In the genomic region with DNA sequence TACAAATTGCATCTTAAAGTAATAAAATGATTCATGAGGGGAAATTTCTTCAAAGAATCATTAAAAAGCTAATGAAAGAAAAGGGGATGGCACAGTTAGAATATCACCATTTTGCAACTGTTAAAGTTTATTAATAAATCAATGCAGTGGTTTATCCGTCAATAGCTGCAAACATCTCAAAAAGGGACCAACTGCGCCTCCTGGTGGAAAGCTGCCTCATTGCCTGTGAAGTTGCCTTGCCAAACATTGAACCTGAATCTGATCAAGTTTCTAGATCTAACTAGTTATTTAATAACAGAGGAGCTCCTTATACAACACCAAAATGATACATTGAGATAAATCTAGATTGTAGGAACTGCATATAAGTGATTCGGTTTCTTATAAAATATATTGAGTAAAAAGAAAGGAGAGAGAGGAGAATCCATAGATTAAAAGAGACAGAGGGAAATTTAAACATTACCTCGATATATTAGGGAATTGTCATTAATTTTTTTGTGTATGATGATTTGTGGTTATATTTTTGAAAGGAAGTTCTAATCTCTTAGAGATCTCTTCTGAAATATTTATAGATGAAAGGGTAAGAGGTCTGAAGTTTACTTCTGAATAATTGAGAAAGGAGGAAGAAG, we compare ENCODE assay signal across 8 cellular contexts. TPM values are rescaled to one million over a fixed set of nuclear protein-coding genes. Genes with fewer than 3 reads are reported as not detected.
A peak's percentile ranks its signal among the peaks of the same experiment; 100 is the strongest.
DNase-seq lines count a peak whose midpoint lies in the region; ATAC-seq and TF ChIP-seq lines count a peak whose summit lies in the region.

No MANE protein-coding gene starts in this region.

- no peak overlapping the region for H2AFZ ChIP-seq in osteoblast (ENCODE audit: low read length)

- H3K9me3 Mint-ChIP-seq in activated T-helper 1 cell treated with anti-CD3 and anti-CD28 coated beads, Interleukin-12 subunit alpha, Interleukin-12 subunit beta, Interleukin-2, Interleukin-4 antibody, amounts not matched to agents 30 ng/mL and 10 ng/mL and 1 ng/mL, durations not matched to agents 14 hours and 24 hours and 36 hours = no peaks in the 10 kb centered on the region

- CTCF ChIA-PET in Panc1 (lab: Charles Lee) = interaction anchor here (0.5 to 3.8 kb wide), 12 partner anchors 10 to 389 kb away, joined by 3 to 90 read pairs (median 3); no protein-coding TSS in a partner anchor

- peak; percentile 59; the same call in 1 of the 2 replicates for ATAC-seq in Panc1
- ATAC-seq in GM21367 (IDR thresholded peaks at IDR 0.05; ENCODE audit: unreplicated experiment) = no peak

- H4K20me1 ChIP-seq in osteoblast (ENCODE audit: insufficient read depth, low read length) = no peaks in the 10 kb centered on the region

- no TSS peak for BruUV-seq in Panc1 (replicated peaks; lab: Mats Ljungman, UMichigan)

- intact Hi-C loops in Panc1 (cut with micrococcal nuclease; ENCODE audit: unreplicated experiment) (loop anchor here (1.0 to 10.0 kb wide), 3 partner anchors 65 to 202 kb away; no protein-coding TSS in a partner anchor), thyroid gland (cut with DNase I) (loop anchor here (5.0 kb wide), 2 partner anchors 53 to 387 kb away; a partner anchor contains a TSS)
- intact Hi-C loops in activated T-helper 1 cell treated with anti-CD3 and anti-CD28 coated beads, Interleukin-12 subunit alpha, Interleukin-12 subunit beta, Interleukin-2, Interleukin-4 antibody, amounts not matched to agents 30 ng/mL and 10 ng/mL and 1 ng/mL, durations not matched to agents 14 hours and 24 hours and 36 hours (cut with micrococcal nuclease) = loop anchor here (1.0 kb wide), 1 partner anchor 201 kb away; no protein-coding TSS in a partner anchor

- TF ChIP-seq POLR2A in thyroid gland (IDR thresholded peaks at IDR 0.05) = no peak

- peak in 1 of 2 experiments; percentile 56 for DNase-seq in HL-60 (ENCODE audit: low read depth in 1 of 2, low spot score in 1 of 2)
- DNase-seq in Panc1 (ENCODE audit: low read depth, low spot score) = no peak
- DNase-seq in activated T-helper 1 cell treated with anti-CD3 and anti-CD28 coated beads, Interleukin-12 subunit alpha, Interleukin-12 subunit beta, Interleukin-2, Interleukin-4 antibody, amounts not matched to agents 30 ng/mL and 10 ng/mL and 1 ng/mL, durations not matched to agents 14 hours and 24 hours and 36 hours (ENCODE audit: low spot score) = peak; percentile 53
- peak; percentile 22 for DNase-seq in fibroblast of the conjunctiva (ENCODE audit: low read depth)
- DNase-seq in osteoblast (ENCODE audit: insufficient read length, low spot score, missing footprints) = no peak
- DNase-seq in thyroid gland = peak; percentile 62 to 69

- no peak overlapping the region for H3K4me3 Mint-ChIP-seq in activated T-helper 1 cell treated with anti-CD3 and anti-CD28 coated beads, Interleukin-12 subunit alpha, Interleukin-12 subunit beta, Interleukin-2, Interleukin-4 antibody, amounts not matched to agents 30 ng/mL and 10 ng/mL and 1 ng/mL, durations not matched to agents 14 hours and 24 hours and 36 hours

- H3K36me3 Mint-ChIP-seq in activated T-helper 1 cell treated with anti-CD3 and anti-CD28 coated beads, Interleukin-12 subunit alpha, Interleukin-12 subunit beta, Interleukin-2, Interleukin-4 antibody, amounts not matched to agents 30 ng/mL and 10 ng/mL and 1 ng/mL, durations not matched to agents 14 hours and 24 hours and 36 hours (ENCODE audit: low read depth) = no peaks in the 10 kb centered on the region

- H3K4me1 Mint-ChIP-seq in activated T-helper 1 cell treated with anti-CD3 and anti-CD28 coated beads, Interleukin-12 subunit alpha, Interleukin-12 subunit beta, Interleukin-2, Interleukin-4 antibody, amounts not matched to agents 30 ng/mL and 10 ng/mL and 1 ng/mL, durations not matched to agents 14 hours and 24 hours and 36 hours (ENCODE audit: low read depth) = no peaks in the 10 kb centered on the region

- H3K79me2 ChIP-seq in osteoblast (ENCODE audit: insufficient read depth, low read length) = no peaks in the 10 kb centered on the region

- H3K9me3 ChIP-seq in Panc1 (ENCODE audit: control insufficient read depth, insufficient read depth, low read depth, low read length) (no peaks in the 10 kb centered on the region), osteoblast (ENCODE audit: low read depth, low read length) (no peaks in the 10 kb centered on the region), thyroid gland (no peaks in the 10 kb centered on the region)

- peak overlapping the region; percentile 75 for H3K4me2 ChIP-seq in osteoblast (ENCODE audit: insufficient read depth, low read length)

- in situ Hi-C loops in Panc1 (cut with HindIII; ENCODE audit: low pct_unique_long_range_greater_than_20kb, low sequenced_read_pairs) = no loop called here

- no peak overlapping the region for H3K27ac ChIP-seq in HL-60 (replicated peaks)
- no peak overlapping the region for H3K27ac ChIP-seq in Panc1 (ENCODE audit: low read length)
- H3K27ac ChIP-seq in osteoblast (ENCODE audit: low read depth, low read length) = no peak overlapping the region
- no peak overlapping the region for H3K27ac ChIP-seq in thyroid gland

- no peaks in the 10 kb centered on the region for H3K4me1 ChIP-seq in Panc1 (ENCODE audit: control insufficient read depth, insufficient read depth, low read length)
- H3K4me1 ChIP-seq in osteoblast (ENCODE audit: insufficient read depth, low read length) = peaks cover 12% of the 10 kb centered on the region
- H3K4me1 ChIP-seq in thyroid gland = no peaks in the 10 kb centered on the region

- no peak overlapping the region for H3K4me3 ChIP-seq in HL-60 (replicated peaks; ENCODE audit: insufficient read depth, low read length)
- no peak overlapping the region for H3K4me3 ChIP-seq in Panc1 (ENCODE audit: low read depth in 2 of 2, low read length in 2 of 2)
- peak overlapping the region; percentile 56 for H3K4me3 ChIP-seq in osteoblast (ENCODE audit: insufficient read depth, low read length)
- H3K4me3 ChIP-seq in thyroid gland (replicated peaks in 1 of 3) = no peak overlapping the region

- H3K27me3 Mint-ChIP-seq in activated T-helper 1 cell treated with anti-CD3 and anti-CD28 coated beads, Interleukin-12 subunit alpha, Interleukin-12 subunit beta, Interleukin-2, Interleukin-4 antibody, amounts not matched to agents 30 ng/mL and 10 ng/mL and 1 ng/mL, durations not matched to agents 14 hours and 24 hours and 36 hours (ENCODE audit: insufficient read depth) = peaks cover 29% of the 10 kb centered on the region

- no peak overlapping the region for H3K27ac Mint-ChIP-seq in activated T-helper 1 cell treated with anti-CD3 and anti-CD28 coated beads, Interleukin-12 subunit alpha, Interleukin-12 subunit beta, Interleukin-2, Interleukin-4 antibody, amounts not matched to agents 30 ng/mL and 10 ng/mL and 1 ng/mL, durations not matched to agents 14 hours and 24 hours and 36 hours

- POLR2A ChIA-PET in Panc1 (lab: Charles Lee) = interaction anchor here (0.5 kb wide), 1 partner anchor 28 kb away, joined by 12 read pairs; no protein-coding TSS in a partner anchor

- 22% methylated on average over 4 of the region's 4 CpGs for WGBS in thyroid gland, 2 donors

- no peaks in the 10 kb centered on the region for H3K36me3 ChIP-seq in Panc1 (ENCODE audit: control insufficient read depth, insufficient read depth, low read length)
- H3K36me3 ChIP-seq in osteoblast (ENCODE audit: insufficient read depth, low read length) = no peaks in the 10 kb centered on the region
- no peaks in the 10 kb centered on the region for H3K36me3 ChIP-seq in thyroid gland

- H3K27me3 ChIP-seq in HL-60 (ENCODE audit: insufficient read depth, poor library complexity, severe bottlenecking) (peaks cover 7% of the 10 kb centered on the region), Panc1 (ENCODE audit: control insufficient read depth, insufficient read depth, low read length) (peaks cover 2% of the 10 kb centered on the region; the same call in 1 of the 2 replicates), osteoblast (ENCODE audit: insufficient read depth, low read length) (no peaks in the 10 kb centered on the region), thyroid gland (no peaks in the 10 kb centered on the region)

- TF ChIP-seq CTCF in GM12801 (IDR thresholded peaks at IDR 0.05; ENCODE audit: extremely low read depth, insufficient read length) = peak; percentile 70
- TF ChIP-seq CTCF in HL-60 (IDR thresholded peaks at IDR 0.05; ENCODE audit: insufficient read depth, low read length) = peak; percentile 92
- peak; percentile 93 for TF ChIP-seq CTCF in Panc1 (IDR thresholded peaks at IDR 0.05)
- TF ChIP-seq CTCF in osteoblast (IDR thresholded peaks at IDR 0.05; ENCODE audit: extremely low read depth, low read depth, low read length) = peak; percentile 97
- TF ChIP-seq CTCF in thyroid gland (IDR thresholded peaks at IDR 0.05) = peak; percentile 39 to 86 (median 76)

RNA-seq across cellular contexts. Expression of a gene that starts 6.9 kb away (rescaled TPM):
- total RNA-seq in Panc1 (2021; ENCODE audit: unreplicated experiment) = 85.3 TPM
- polyA plus RNA-seq in Panc1 (2012; ENCODE audit: insufficient read length) = 144 TPM
- 46.3 and 48.2 TPM in 2 replicates for total RNA-seq in activated T-helper 1 cell treated with anti-CD3 and anti-CD28 coated beads, Interleukin-12 subunit alpha, Interleukin-12 subunit beta, Interleukin-2, Interleukin-4 antibody, amounts not matched to agents 30 ng/mL and 10 ng/mL and 1 ng/mL, durations not matched to agents 14 hours and 24 hours and 36 hours
- total RNA-seq in osteoblast = 24.2 and 37.1 TPM in 2 replicates
- total RNA-seq in thyroid gland = 10 to 100 TPM; 19.1 to 78.2 (median 57.9) TPM

RNA-seq across cellular contexts. Expression of a gene that starts 27.4 kb away (rescaled TPM):
- total RNA-seq in Panc1 (2021; ENCODE audit: unreplicated experiment) = 21.2 TPM
- 8.6 TPM for polyA plus RNA-seq in Panc1 (2012; ENCODE audit: insufficient read length)
- 14.8 and 15.1 TPM in 2 replicates for total RNA-seq in activated T-helper 1 cell treated with anti-CD3 and anti-CD28 coated beads, Interleukin-12 subunit alpha, Interleukin-12 subunit beta, Interleukin-2, Interleukin-4 antibody, amounts not matched to agents 30 ng/mL and 10 ng/mL and 1 ng/mL, durations not matched to agents 14 hours and 24 hours and 36 hours
- 32.1 and 33.7 TPM in 2 replicates for total RNA-seq in osteoblast
- 10 to 100 TPM; 23.7 to 31.8 (median 28.8) TPM for total RNA-seq in thyroid gland

RNA-seq across cellular contexts. Expression of a gene that starts 27.7 kb away (rescaled TPM):
- 14.3 TPM for total RNA-seq in Panc1 (2021; ENCODE audit: unreplicated experiment)
- polyA plus RNA-seq in Panc1 (2012; ENCODE audit: insufficient read length) = 12.8 TPM
- total RNA-seq in activated T-helper 1 cell treated with anti-CD3 and anti-CD28 coated beads, Interleukin-12 subunit alpha, Interleukin-12 subunit beta, Interleukin-2, Interleukin-4 antibody, amounts not matched to agents 30 ng/mL and 10 ng/mL and 1 ng/mL, durations not matched to agents 14 hours and 24 hours and 36 hours = 8.7 and 11.0 TPM in 2 replicates
- total RNA-seq in osteoblast = 1.8 and 2.9 TPM in 2 replicates
- 10 to 100 TPM in 2 of 4 donors, 1 to 10 TPM in 2; 1.3 to 23.9 (median 9.9) TPM for total RNA-seq in thyroid gland

RNA-seq across cellular contexts. Expression of a gene that starts 53.8 kb away (rescaled TPM):
- 27.7 TPM for total RNA-seq in Panc1 (2021; ENCODE audit: unreplicated experiment)
- 8.6 TPM for polyA plus RNA-seq in Panc1 (2012; ENCODE audit: insufficient read length)
- 6.1 and 6.5 TPM in 2 replicates for total RNA-seq in activated T-helper 1 cell treated with anti-CD3 and anti-CD28 coated beads, Interleukin-12 subunit alpha, Interleukin-12 subunit beta, Interleukin-2, Interleukin-4 antibody, amounts not matched to agents 30 ng/mL and 10 ng/mL and 1 ng/mL, durations not matched to agents 14 hours and 24 hours and 36 hours
- total RNA-seq in osteoblast = 10.3 and 12.7 TPM in 2 replicates
- total RNA-seq in thyroid gland = 10 to 100 TPM in 3 of 4 donors, 1 to 10 TPM in 1; 7.9 to 10.3 (median 10.2) TPM

RNA-seq across cellular contexts. Expression of a gene that starts 55.6 kb away (rescaled TPM):
- total RNA-seq in Panc1 (2021; ENCODE audit: unreplicated experiment) (not detected), osteoblast (not detected in 2 replicates), thyroid gland (under 1 TPM in 2 of 4 donors, not detected in 2; 0.11 to 0.13 TPM)
- 0.06 TPM for polyA plus RNA-seq in Panc1 (2012; ENCODE audit: insufficient read length)
- 0.03 TPM in 1 of 2 replicates, not detected in the other for total RNA-seq in activated T-helper 1 cell treated with anti-CD3 and anti-CD28 coated beads, Interleukin-12 subunit alpha, Interleukin-12 subunit beta, Interleukin-2, Interleukin-4 antibody, amounts not matched to agents 30 ng/mL and 10 ng/mL and 1 ng/mL, durations not matched to agents 14 hours and 24 hours and 36 hours

Comparison
In these comparisons a context has a peak if more than half of its experiments do, and no peak if none do; other contexts are left out.
1. DNase-seq: peak in activated T-helper 1 cell treated with anti-CD3 and anti-CD28 coated beads, Interleukin-12 subunit alpha, Interleukin-12 subunit beta, Interleukin-2, Interleukin-4 antibody, amounts not matched to agents 30 ng/mL and 10 ng/mL and 1 ng/mL, durations not matched to agents 14 hours and 24 hours and 36 hours (single experiment), fibroblast of the conjunctiva (single experiment) and thyroid gland (2 of 2); none in Panc1 (single experiment) and osteoblast (single experiment).
2. Peak in every context shown above with its lines, with median percentiles within 50 percentile points of each other: CTCF ChIP-seq.